Comparison of ENCODE assay signal across 10 cellular contexts in genomic region chr10:80506189-80506575, GRCh38. TPM values are rescaled to one million over a fixed set of nuclear protein-coding genes. Genes with fewer than 3 reads are reported as not detected.
A peak's percentile ranks its signal among the peaks of the same experiment; 100 is the strongest.
DNase-seq lines count a peak whose midpoint lies in the region; ATAC-seq and TF ChIP-seq lines count a peak whose summit lies in the region.
"Had no signal": no experiment of that assay in that cellular context is flagged by ENCODE, and none has a peak within 500 bp of the region (broad histone marks: within the 10 kb centered on the region; RNA-seq: fewer than 3 reads in every experiment).

No MANE protein-coding gene starts in this region.

- DNase-seq in GM23248 (peak; percentile 40), renal cortical epithelial cell (ENCODE audit: low read depth) (peak; percentile 96), SHP77 treated with DMSO at 0.1 percent for 48 hours (lab: John Stamatoyannopoulos, UW) (no peak), cerebellar cortex (ENCODE audit: low spot score) (no peak), SW480 (ENCODE audit: low spot score) (no peak)
- DNase-seq: NCI-H524 treated with DMSO at 0.1 percent for 48 hours had no signal

- H3K4me3 ChIP-seq in GM23248 = no peak overlapping the region

- H3K9me2 ChIP-seq in GM23248 (ENCODE audit: insufficient read depth) = no peaks in the 10 kb centered on the region

- H3K9ac ChIP-seq in GM23248 = peak overlapping the region; percentile 18; the same call in 1 of the 2 replicates

- H4K20me1 ChIP-seq in GM23248 (ENCODE audit: insufficient read depth) = no peaks in the 10 kb centered on the region

- H3K27ac ChIP-seq in GM23248 = peak overlapping the region; percentile 58

- H3K79me2 ChIP-seq in GM23248 (ENCODE audit: insufficient read depth) = peaks cover 35% of the 10 kb centered on the region

- no peaks in the 10 kb centered on the region for H3K27me3 ChIP-seq in GM23248 (replicated peaks; ENCODE audit: insufficient read depth)

- no peaks in the 10 kb centered on the region for H3K36me3 ChIP-seq in GM23248 (ENCODE audit: low read depth)

- peak; percentile 49 for ATAC-seq in SK-N-SH treated with all-trans-retinoic acid at 6 μM for 48 hours
- ATAC-seq in esophagus mucosa = peak; percentile 29
- ATAC-seq in HG02571 (IDR thresholded peaks at IDR 0.05; ENCODE audit: unreplicated experiment) = no peak

- H3K4me2 ChIP-seq in GM23248 (ENCODE audit: unreplicated experiment) = peak overlapping the region; percentile 41

- H3K9me3 ChIP-seq in GM23248 (ENCODE audit: low read depth) = no peaks in the 10 kb centered on the region

- in situ Hi-C loops in GM23248 (cut with MboI) = no loop called here

- H3K4me1 ChIP-seq in GM23248 (ENCODE audit: insufficient read depth) = peaks cover 30% of the 10 kb centered on the region

- H3F3A ChIP-seq in GM23248 (ENCODE audit: insufficient read depth) = peaks cover 16% of the 10 kb centered on the region

- WGBS in GM23248 (ENCODE audit: low coverage in 1 of 2, low lambda C conversion rate in 2 of 2, missing lambda C conversion rate in 2 of 2), 2 experiments = 33 to 35% methylated on average over 6 of the region's 6 CpGs

- H2AFZ ChIP-seq in GM23248 = peak overlapping the region; percentile 59

TF ChIP-seq in SK-N-SH treated with all-trans-retinoic acid at 6 μM for 48 hours, 23 proteins besides CTCF, POLR2A, EP300 and RAD21:
- TF ChIP-seq PPARA (CRISPR knock-in tag; IDR thresholded peaks at IDR 0.05; ENCODE audit: borderline replicate concordance) (no peak), CSDC2 (CRISPR knock-in tag; IDR thresholded peaks at IDR 0.05) (no peak), ISL1 (CRISPR knock-in tag; IDR thresholded peaks at IDR 0.05) (0 out of 2 replicates have a peak, but pooled peaks have one; percentile 14), CREB5 (CRISPR knock-in tag; IDR thresholded peaks at IDR 0.05; ENCODE audit: low read depth) (peak; percentile 40; the same call in 1 of the 2 replicates)

RNA-seq across cellular contexts. Expression of gene SH2D4B, which starts 31.5 kb away (rescaled TPM):
- total RNA-seq in GM23248 (2014; rRNA removed; shearing (Covaris generic)) = not detected in 2 replicates
- polyA plus RNA-seq in GM23248 (2016; fragmentation: Nextera tagmentation; extraction: Ambion mirVana) = not detected in 2 replicates
- total RNA-seq in esophagus mucosa (0.04 TPM), renal cortical epithelial cell (under 0.01 TPM in 1 of 2 replicates, not detected in the other)
- total RNA-seq: myocyte had no signal

RNA-seq across cellular contexts. Expression of gene TSPAN14, which starts 52.1 kb away (rescaled TPM):
- total RNA-seq in GM23248 (2014; rRNA removed; shearing (Covaris generic)) = 14.1 and 16.1 TPM in 2 replicates
- 22.9 and 23.7 TPM in 2 replicates for polyA plus RNA-seq in GM23248 (2016; fragmentation: Nextera tagmentation; extraction: Ambion mirVana)
- total RNA-seq in esophagus mucosa (94.6 TPM), renal cortical epithelial cell (51.4 and 199 TPM in 2 replicates)

Comparison
In these comparisons a context has a peak if more than half of its experiments do, and no peak if none do; other contexts are left out.
1. DNase-seq: peak in GM23248 (single experiment) and renal cortical epithelial cell (single experiment); none in SHP77 treated with DMSO at 0.1 percent for 48 hours (single experiment), cerebellar cortex (single experiment) and SW480 (single experiment).